Comparison of ENCODE assay signal across 8 cellular contexts in the genomic region with DNA sequence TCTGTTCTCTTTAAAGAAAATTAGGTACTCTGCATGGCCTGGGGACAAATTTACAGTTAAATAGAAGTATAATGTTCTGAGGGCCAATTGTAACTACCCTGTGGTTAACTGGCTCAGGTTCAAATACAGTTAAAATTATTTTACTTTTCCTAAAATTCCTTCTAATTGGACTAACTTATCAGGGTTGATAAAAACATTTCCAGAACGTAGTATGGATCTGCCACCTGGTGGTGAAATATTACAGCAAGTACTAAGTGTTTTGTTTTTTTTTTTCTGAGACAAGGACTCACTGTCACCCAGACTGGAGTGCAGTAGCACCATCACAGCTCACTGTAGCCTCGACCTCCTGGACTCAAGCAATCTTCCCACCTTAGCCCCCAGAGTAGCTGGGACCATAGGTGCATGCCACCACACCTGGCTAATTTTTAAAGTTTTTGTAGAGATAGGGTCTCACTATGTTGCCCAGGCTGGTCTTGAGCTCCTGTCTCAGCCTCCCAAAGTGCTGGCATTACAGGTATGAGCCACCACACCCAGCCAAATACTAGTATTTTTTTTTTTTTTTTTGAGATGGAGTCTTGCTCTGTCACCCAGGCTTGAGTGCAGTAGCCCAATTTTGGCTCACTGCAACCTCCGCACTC. TPM values are rescaled to one million over a fixed set of nuclear protein-coding genes. Genes with fewer than 3 reads are reported as not detected.
A peak's percentile ranks its signal among the peaks of the same experiment; 100 is the strongest.
DNase-seq lines count a peak whose midpoint lies in the region; ATAC-seq and TF ChIP-seq lines count a peak whose summit lies in the region.

No MANE protein-coding gene starts in this region.

- H3K4me3 Mint-ChIP-seq in brain: no peak overlapping the region

- no peak for TF ChIP-seq EP300 in transverse colon (IDR thresholded peaks at IDR 0.05; ENCODE audit: low read depth)

- H3K27ac Mint-ChIP-seq in brain: peak overlapping the region in 4 of 5 experiments; percentile 29 to 63 (median 54)

- H3K4me3 ChIP-seq in AG09309 (ENCODE audit: control insufficient read depth, low read depth, low read length) (no peak overlapping the region), transverse colon (no peak overlapping the region)

- no peak overlapping the region for H3K27ac ChIP-seq in transverse colon

- no peak for ATAC-seq in GM21825 (IDR thresholded peaks at IDR 0.05; ENCODE audit: unreplicated experiment)

- H3K36me3 ChIP-seq in transverse colon: no peaks in the 10 kb centered on the region

- peaks cover 7% of the 10 kb centered on the region for H3K36me3 Mint-ChIP-seq in brain

- no peaks in the 10 kb centered on the region for H3K27me3 Mint-ChIP-seq in brain

- TF ChIP-seq POLR2A in transverse colon (IDR thresholded peaks at IDR 0.05): no peak

- no peaks in the 10 kb centered on the region for H3K27me3 ChIP-seq in transverse colon

- intact Hi-C loops in transverse colon (cut with DNase I; ENCODE audit: low total_unique reads): loop anchor here (1.0 kb wide), 1 partner anchor 285 kb away; no protein-coding TSS in a partner anchor

- WGBS in transverse colon (ENCODE audit: low coverage in 1 of 2), 2 donors: 37 to 100% methylated on average over 1 to 3 of the region's 3 CpGs

- DNase-seq in AG09309 (ENCODE audit: low read depth) (peak; percentile 31), GM10266 (ENCODE audit: extremely low spot score) (no peak), NCI-H2171 (lab: John Stamatoyannopoulos, UW) (peak; percentile 76), kidney glomerular epithelial cell (lab: John Stamatoyannopoulos, UW) (peak; percentile 6), transverse colon (no peak)
- DNase-seq in stimulated activated CD4-positive, alpha-beta T cell treated with anti-CD3 and anti-CD28 coated beads, Interleukin-4, amount 100 ng/mL, for 1 hour: no peak

- peaks cover 34% of the 10 kb centered on the region for H3K4me1 Mint-ChIP-seq in brain

- H3K9me3 ChIP-seq in transverse colon: no peaks in the 10 kb centered on the region

- TF ChIP-seq CTCF in AG09309 (IDR thresholded peaks at IDR 0.05; ENCODE audit: control insufficient read depth, insufficient read depth, low read depth, low read length, missing control alignments): peak; percentile 55
- TF ChIP-seq CTCF in GM10266 (IDR thresholded peaks at IDR 0.05; ENCODE audit: control insufficient read depth, insufficient read depth, low read depth, missing control alignments): peak; percentile 32
- TF ChIP-seq CTCF in brain (conservative IDR thresholded peaks at IDR 0.05): peak; percentile 86 to 89
- peak; percentile 68 to 74 (median 71) for TF ChIP-seq CTCF in transverse colon (IDR thresholded peaks at IDR 0.05)

- in situ Hi-C loops in transverse colon (cut with MboI; ENCODE audit: low pct_ligation_motif_present in 1 of 4, low pct_unique_long_range_greater_than_20kb in 1 of 4, low sequenced_read_pairs in 3 of 4): loop anchor here in 3 of 4 donors (5.0 to 10.0 kb wide), 2 partner anchors 284 to 287 kb away; no protein-coding TSS in a partner anchor

- H3K9me3 Mint-ChIP-seq in brain: peaks cover 0 to 8% (median 6%) of the 10 kb centered on the region in 5 experiments

- peaks cover 10 to 69% (median 34%) of the 10 kb centered on the region in 4 donors for H3K4me1 ChIP-seq in transverse colon

RNA-seq across cellular contexts. Expression of gene NEO1, which starts 29.2 kb away (rescaled TPM):
- 64.2 TPM for polyA plus RNA-seq in brain (ENCODE audit: insufficient read depth, low read depth, low replicate concordance)
- 100 to 1,000 TPM; 100 to 188 (median 135) TPM for total RNA-seq in transverse colon

Comparison
In these comparisons a context has a peak if more than half of its experiments do, and no peak if none do; other contexts are left out.
1. DNase-seq: peak in AG09309 (single experiment), NCI-H2171 (single experiment) and kidney glomerular epithelial cell (single experiment); none in GM10266 (single experiment), transverse colon (single experiment) and stimulated activated CD4-positive, alpha-beta T cell treated with anti-CD3 and anti-CD28 coated beads, Interleukin-4, amount 100 ng/mL, for 1 hour (single experiment).
2. CTCF ChIP-seq: peak in every context shown above with its lines; median percentile 88 in brain; 71 in transverse colon; 55 in AG09309; 32 in GM10266.